Comparison of ENCODE assay signal across 34 cellular contexts in genomic region chr9:1986341-1986740, GRCh38.
"Had no signal": no experiment of that assay in that cellular context is flagged by ENCODE, and none has a peak within 500 bp of the region (broad histone marks: within the 10 kb centered on the region; RNA-seq: fewer than 3 reads in every experiment).

No MANE protein-coding gene starts in this region.

- H3K27me3 ChIP-seq: ascending aorta, body of pancreas, brain microvascular endothelial cell, breast epithelium, cardiac muscle cell had no signal

- H3K9me3 ChIP-seq: body of pancreas, breast epithelium had no signal

- DNase-seq: activated effector memory CD4-positive, alpha-beta T cell treated with anti-CD3 and anti-CD28 coated beads, Interleukin-2, amount 50 U/mL, for 16 hours; activated effector memory CD4-positive, alpha-beta T cell treated with Interleukin-2 at 50 U/mL for 16 hours; activated gamma-delta T cell; activated gamma-delta T cell treated with Interleukin-2 at 50 U/mL for 16 hours; activated naive CD4-positive, alpha-beta T cell; activated naive CD4-positive, alpha-beta T cell treated with anti-CD3 and anti-CD28 coated beads for 36 hours; activated naive CD4-positive, alpha-beta T cell treated with anti-CD3 and anti-CD28 coated beads, Interleukin-2, amount 10 ng/mL, durations not matched to agents 7 days and 5 days; activated naive CD4-positive, alpha-beta T cell treated with anti-CD3 and anti-CD28 coated beads, Interleukin-2, amount 50 U/mL, for 16 hours; activated naive CD4-positive, alpha-beta T cell treated with Interleukin-2 at 50 U/mL for 16 hours; activated naive CD8-positive, alpha-beta T cell treated with anti-CD3 and anti-CD28 coated beads for 36 hours; activated naive CD8-positive, alpha-beta T cell treated with anti-CD3 and anti-CD28 coated beads, Interleukin-2, amount 10 ng/mL, durations not matched to agents 7 days and 5 days; activated naive CD8-positive, alpha-beta T cell treated with anti-CD3 and anti-CD28 coated beads, Interleukin-2, amount 50 U/mL, for 24 hours; activated T-cell treated with anti-CD3 and anti-CD28 coated beads for 4 hours; activated T-cell treated with anti-CD3 and anti-CD28 coated beads, Interleukin-2, amount 50 U/mL, for 1 hour; activated T-cell treated with anti-CD3 and anti-CD28 coated beads, Interleukin-2, amount 50 U/mL, for 24 hours; activated T-cell treated with anti-CD3 and anti-CD28 coated beads, Interleukin-2, amount 50 U/mL, for 4 hours; activated T-cell treated with anti-CD3 and anti-CD28 coated beads, Interleukin-2, amount 50 U/mL, for 48 hours; activated T-cell treated with anti-CD3 and anti-CD28 coated beads, Interleukin-2, amount 50 U/mL, for 72 hours; amniotic stem cell; amygdala; anterior cingulate cortex; aorta; body of pancreas; brain microvascular endothelial cell; caudate nucleus; central memory CD4-positive, alpha-beta T cell; cerebellar nuclear complex had no signal

- H3K4me1 ChIP-seq: ascending aorta, body of pancreas, breast epithelium had no signal

- ATAC-seq: activated naive CD4-positive, alpha-beta T cell treated with anti-CD3 and anti-CD28 coated beads, Interleukin-2, amount 50 U/mL, for 72 hours; activated naive CD8-positive, alpha-beta T cell treated with anti-CD3 and anti-CD28 coated beads, Interleukin-2, amount 50 U/mL, for 24 hours; activated T-cell treated with anti-CD3 and anti-CD28 coated beads, Interleukin-2, amount 50 U/mL, for 4 hours; activated T-cell treated with anti-CD3 and anti-CD28 coated beads, Interleukin-2, amount 50 U/mL, for 72 hours; activated T-helper 17 cell treated with anti-CD3 and anti-CD28 coated beads, Interleukin-2, amount 50 U/mL, for 72 hours; body of pancreas had no signal

- H3K4me3 ChIP-seq: ascending aorta, body of pancreas, breast epithelium, cardiac muscle cell had no signal

- H3K36me3 ChIP-seq: ascending aorta, brain microvascular endothelial cell, breast epithelium, cardiac muscle cell had no signal

- H3K27ac ChIP-seq: ascending aorta, body of pancreas, brain microvascular endothelial cell, breast epithelium, cardiac muscle cell had no signal

- FAIRE-seq: astrocyte, bronchial epithelial cell had no signal
